Comparison of ENCODE assay signal across 32 cellular contexts in genomic region chr15:66896611-66897010, GRCh38.
"Had no signal": no experiment of that assay in that cellular context is flagged by ENCODE, and none has a peak within 500 bp of the region (broad histone marks: within the 10 kb centered on the region; RNA-seq: fewer than 3 reads in every experiment).

No MANE protein-coding gene starts in this region.

- H3K9me3 Mint-ChIP-seq: activated naive CD4-positive, alpha-beta T cell treated with anti-CD3 and anti-CD28 coated beads, Interleukin-2, amount 50 U/mL, for 24 hours; activated T-cell treated with anti-CD3 and anti-CD28 coated beads, Interleukin-2, amount 50 U/mL, for 24 hours; stimulated activated effector memory CD8-positive, alpha-beta T cell treated with anti-CD3 and anti-CD28 coated beads, Interleukin-12 subunit alpha, Interleukin-12 subunit beta, amount 100 ng/mL, for 72 hours had no signal

- H3K27me3 Mint-ChIP-seq: activated naive CD4-positive, alpha-beta T cell treated with anti-CD3 and anti-CD28 coated beads, Interleukin-2, amount 50 U/mL, for 24 hours; type B pancreatic cell had no signal

- H3K36me3 Mint-ChIP-seq: activated naive CD4-positive, alpha-beta T cell treated with anti-CD3 and anti-CD28 coated beads, Interleukin-2, amount 50 U/mL, for 24 hours; stimulated activated effector memory CD8-positive, alpha-beta T cell treated with anti-CD3 and anti-CD28 coated beads, Interleukin-12 subunit alpha, Interleukin-12 subunit beta, amount 100 ng/mL, for 72 hours; type B pancreatic cell had no signal

- H3K27me3 ChIP-seq: cardiac muscle cell, esophagus squamous epithelium, heart right ventricle, ovary, uterus had no signal

- ATAC-seq: activated CD4-positive, CD25-positive, alpha-beta regulatory T cell treated with anti-CD3 and anti-CD28 coated beads, Interleukin-2, amount 50 U/mL, for 24 hours; sciatic nerve; stimulated activated effector memory CD8-positive, alpha-beta T cell treated with anti-CD3 and anti-CD28 coated beads, Interleukin-12 subunit alpha, Interleukin-12 subunit beta, amount 100 ng/mL, for 72 hours; stimulated activated naive CD8-positive, alpha-beta T cell treated with anti-CD3 and anti-CD28 coated beads, Interleukin-15, amount 100 ng/mL, for 72 hours had no signal

- H3K4me3 Mint-ChIP-seq: activated naive CD4-positive, alpha-beta T cell treated with anti-CD3 and anti-CD28 coated beads, Interleukin-2, amount 50 U/mL, for 24 hours; activated T-cell treated with anti-CD3 and anti-CD28 coated beads, Interleukin-2, amount 50 U/mL, for 24 hours; naive B cell; nephron progenitor cell; stimulated activated effector memory CD8-positive, alpha-beta T cell treated with anti-CD3 and anti-CD28 coated beads, Interleukin-12 subunit alpha, Interleukin-12 subunit beta, amount 100 ng/mL, for 72 hours; stimulated activated naive CD8-positive, alpha-beta T cell treated with anti-CD3 and anti-CD28 coated beads, Interleukin-15, amount 100 ng/mL, for 72 hours; T-helper 1 cell treated with Interleukin-12 subunit alpha and Interleukin-12 subunit beta and Interleukin-4 antibody, amounts not matched to agents 30 μg/mL and 1 μg/mL, for 36 hours; type B pancreatic cell had no signal

- H3K4me1 Mint-ChIP-seq: activated naive CD4-positive, alpha-beta T cell treated with anti-CD3 and anti-CD28 coated beads, Interleukin-2, amount 50 U/mL, for 24 hours; stimulated activated effector memory CD8-positive, alpha-beta T cell treated with anti-CD3 and anti-CD28 coated beads, Interleukin-12 subunit alpha, Interleukin-12 subunit beta, amount 100 ng/mL, for 72 hours; stimulated activated naive CD8-positive, alpha-beta T cell treated with anti-CD3 and anti-CD28 coated beads, Interleukin-15, amount 100 ng/mL, for 72 hours had no signal

- H3K36me3 ChIP-seq: cardiac muscle cell, esophagus squamous epithelium, heart right ventricle, left ventricle myocardium inferior, neutrophil, ovary, prostate gland, uterus, WERI-Rb-1 had no signal

- H3K27ac Mint-ChIP-seq: activated T-cell treated with anti-CD3 and anti-CD28 coated beads, Interleukin-2, amount 50 U/mL, for 24 hours; nephron progenitor cell; stimulated activated effector memory CD8-positive, alpha-beta T cell treated with anti-CD3 and anti-CD28 coated beads, Interleukin-12 subunit alpha, Interleukin-12 subunit beta, amount 100 ng/mL, for 72 hours; stimulated activated naive CD8-positive, alpha-beta T cell treated with anti-CD3 and anti-CD28 coated beads, Interleukin-15, amount 100 ng/mL, for 72 hours; T-helper 1 cell treated with Interleukin-12 subunit alpha and Interleukin-12 subunit beta and Interleukin-4 antibody, amounts not matched to agents 30 μg/mL and 1 μg/mL, for 36 hours; type B pancreatic cell had no signal

- H3K9me3 ChIP-seq: esophagus squamous epithelium, heart right ventricle, left ventricle myocardium inferior, neutrophil, ovary, prostate gland, uterus had no signal

- H3K4me1 ChIP-seq: esophagus squamous epithelium, prostate gland, uterus had no signal

- FAIRE-seq: small intestine had no signal

- H3K27ac ChIP-seq: cardiac muscle cell, esophagus squamous epithelium, heart right ventricle, left ventricle myocardium inferior, neutrophil, ovary, prostate gland, uterus, WERI-Rb-1 had no signal

- H3K4me3 ChIP-seq: cardiac muscle cell, esophagus squamous epithelium, heart right ventricle, left ventricle myocardium inferior, lung, ovary, prostate gland, uterus had no signal

- DNase-seq: activated CD4-positive, alpha-beta T cell treated with anti-CD3 and anti-CD28 coated beads for 48 hours; activated CD4-positive, alpha-beta T cell treated with anti-CD3 and anti-CD28 coated beads, Interleukin-2, amount 50 U/mL, for 48 hours; activated CD8-positive, alpha-beta memory T cell treated with anti-CD3 and anti-CD28 coated beads for 24 hours; activated T-cell treated with anti-CD3 and anti-CD28 coated beads, Interleukin-2, amount 50 U/mL, for 24 hours; anterior cingulate cortex; cortex of kidney; esophagus squamous epithelium; foreskin melanocyte; heart right ventricle; left ventricle myocardium inferior; naive B cell; nephron progenitor cell; ovary; retina; small intestine; stimulated activated CD4-positive, alpha-beta T cell treated with anti-CD3 and anti-CD28 coated beads, Interleukin-4, amount 100 ng/mL, for 24 hours; stimulated activated naive CD8-positive, alpha-beta T cell treated with anti-CD3 and anti-CD28 coated beads, Interleukin-15, amount 100 ng/mL, for 72 hours; substantia nigra; SW 1271; T1000; uterus; WERI-Rb-1 had no signal
